ENCODE assay signal across 8 cellular contexts in genomic region chr10:43078986-43079273, GRCh38. TPM values are rescaled to one million over a fixed set of nuclear protein-coding genes. Genes with fewer than 3 reads are reported as not detected.
DNase-seq lines count a peak whose midpoint lies in the region; ATAC-seq and TF ChIP-seq lines count a peak whose summit lies in the region.

No MANE protein-coding gene starts in this region.

- no peak overlapping the region for H3K4me3 ChIP-seq in Caco-2 (ENCODE audit: low read depth, low read length)

- ATAC-seq in WTC11 (peak; percentile 54), HG02973 (IDR thresholded peaks at IDR 0.05; ENCODE audit: unreplicated experiment) (no peak), HG03159 (IDR thresholded peaks at IDR 0.05; ENCODE audit: unreplicated experiment) (no peak)

- DNase-seq in Caco-2, result peak in 1 of 2 experiments; percentile 55
- DNase-seq in HFFc6, result no peak
- peak; percentile 88 for DNase-seq in WTC11 (ENCODE audit: low spot score)
- peak; percentile 84 for DNase-seq in iPS-NIHi7 (ENCODE audit: extremely low spot score)
- no peak for DNase-seq in cortex of kidney (lab: John Stamatoyannopoulos, UW)
- DNase-seq in T-helper 2 cell treated with Interferon-gamma antibody and Interleukin-4, amounts not matched to agents 5 μg/mL and 100 μg/mL, for 36 hours (ENCODE audit: low spot score), result no peak

- H3K27me3 Mint-ChIP-seq in Caco-2 (ENCODE audit: insufficient read depth, unreplicated experiment) (peaks cover 24% of the 10 kb centered on the region), HFFc6 (ENCODE audit: insufficient read depth) (peaks cover 38% of the 10 kb centered on the region), WTC11 (ENCODE audit: low read depth) (peaks cover 35% of the 10 kb centered on the region)
- H3K27me3 Mint-ChIP-seq in T-helper 2 cell treated with Interferon-gamma antibody and Interleukin-4, amounts not matched to agents 5 μg/mL and 100 μg/mL, for 36 hours (ENCODE audit: low read depth), result peaks cover 39% of the 10 kb centered on the region

- peaks cover 4% of the 10 kb centered on the region; the same call in 1 of the 2 replicates for H3K4me1 ChIP-seq in Caco-2

- H3K9me3 Mint-ChIP-seq in Caco-2 (ENCODE audit: unreplicated experiment), result no peaks in the 10 kb centered on the region
- H3K9me3 Mint-ChIP-seq in HFFc6, result no peaks in the 10 kb centered on the region
- no peaks in the 10 kb centered on the region for H3K9me3 Mint-ChIP-seq in WTC11
- H3K9me3 Mint-ChIP-seq in T-helper 2 cell treated with Interferon-gamma antibody and Interleukin-4, amounts not matched to agents 5 μg/mL and 100 μg/mL, for 36 hours, result no peaks in the 10 kb centered on the region

- TF ChIP-seq CTCF in Caco-2 (IDR thresholded peaks at IDR 0.05; ENCODE audit: insufficient read depth in 1 of 2, low read depth in 1 of 2, low read length in 1 of 2, severe bottlenecking in 1 of 2, unreplicated experiment in 1 of 2) (peak; percentile 64 to 69), HFFc6 (IDR thresholded peaks at IDR 0.05) (peak; percentile 77), WTC11 (IDR thresholded peaks at IDR 0.05) (peak; percentile 69)

- peaks cover 7% of the 10 kb centered on the region for H3K27me3 ChIP-seq in Caco-2 (replicated peaks; ENCODE audit: control insufficient read depth, insufficient read depth, low read length)

- H3K4me1 Mint-ChIP-seq in Caco-2 (ENCODE audit: low read depth, unreplicated experiment), result no peaks in the 10 kb centered on the region
- H3K4me1 Mint-ChIP-seq in HFFc6 (ENCODE audit: low read depth), result no peaks in the 10 kb centered on the region
- H3K4me1 Mint-ChIP-seq in WTC11, result peaks cover 14% of the 10 kb centered on the region
- H3K4me1 Mint-ChIP-seq in T-helper 2 cell treated with Interferon-gamma antibody and Interleukin-4, amounts not matched to agents 5 μg/mL and 100 μg/mL, for 36 hours (ENCODE audit: low read depth), result peaks cover 6% of the 10 kb centered on the region

- CTCF ChIA-PET in Caco-2 (lab: Charles Lee) (interaction anchor here (0.8 to 1.6 kb wide), 3 partner anchors 11 to 326 kb away, joined by 3 read pairs; no protein-coding TSS in a partner anchor), WTC11 (lab: Charles Lee) (interaction anchor here (0.6 to 3.5 kb wide), 44 partner anchors 9 to 262 kb away, joined by 3 to 66 read pairs (median 4); no protein-coding TSS in a partner anchor)

- no peaks in the 10 kb centered on the region for H3K9me3 ChIP-seq in Caco-2

- POLR2A ChIA-PET in Caco-2 (lab: Charles Lee), result no interaction called here
- POLR2A ChIA-PET in WTC11 (lab: Charles Lee), result interaction anchor here (0.6 to 1.3 kb wide), 2 partner anchors 23 to 276 kb away, joined by 3 read pairs; no protein-coding TSS in a partner anchor

- H3K4me3 Mint-ChIP-seq in Caco-2 (ENCODE audit: unreplicated experiment) (peak overlapping the region; percentile 4), HFFc6 (no peak overlapping the region), WTC11 (0 out of 2 replicates have a peak overlapping the region, but pooled peaks have one; percentile 73)
- H3K4me3 Mint-ChIP-seq in T-helper 2 cell treated with Interferon-gamma antibody and Interleukin-4, amounts not matched to agents 5 μg/mL and 100 μg/mL, for 36 hours, result no peak overlapping the region

- BruUV-seq in Caco-2 (replicated peaks; lab: Mats Ljungman, UMichigan), result no TSS peak

- intact Hi-C loops in Caco-2 (cut with micrococcal nuclease; ENCODE audit: unreplicated experiment), result no loop called here

- H3K27ac Mint-ChIP-seq in Caco-2 (ENCODE audit: unreplicated experiment), result no peak overlapping the region
- no peak overlapping the region for H3K27ac Mint-ChIP-seq in HFFc6
- H3K27ac Mint-ChIP-seq in WTC11, result no peak overlapping the region
- H3K27ac Mint-ChIP-seq in T-helper 2 cell treated with Interferon-gamma antibody and Interleukin-4, amounts not matched to agents 5 μg/mL and 100 μg/mL, for 36 hours, result no peak overlapping the region

- no peaks in the 10 kb centered on the region for H3K36me3 Mint-ChIP-seq in Caco-2 (ENCODE audit: insufficient read depth, unreplicated experiment)
- no peaks in the 10 kb centered on the region for H3K36me3 Mint-ChIP-seq in HFFc6 (ENCODE audit: low read depth)
- no peaks in the 10 kb centered on the region for H3K36me3 Mint-ChIP-seq in WTC11
- no peaks in the 10 kb centered on the region for H3K36me3 Mint-ChIP-seq in T-helper 2 cell treated with Interferon-gamma antibody and Interleukin-4, amounts not matched to agents 5 μg/mL and 100 μg/mL, for 36 hours (ENCODE audit: low read depth)

- H3K36me3 ChIP-seq in Caco-2 (ENCODE audit: control insufficient read depth, insufficient read depth, low read length), result no peaks in the 10 kb centered on the region; the same call in 1 of the 2 replicates

TF ChIP-seq in WTC11, 78 proteins besides CTCF, POLR2A, EP300 and RAD21:
- TF ChIP-seq ZNF263 (CRISPR knock-in tag; IDR thresholded peaks at IDR 0.05; ENCODE audit: low read depth), result peak; percentile 89
- TF ChIP-seq, protein P1, sequence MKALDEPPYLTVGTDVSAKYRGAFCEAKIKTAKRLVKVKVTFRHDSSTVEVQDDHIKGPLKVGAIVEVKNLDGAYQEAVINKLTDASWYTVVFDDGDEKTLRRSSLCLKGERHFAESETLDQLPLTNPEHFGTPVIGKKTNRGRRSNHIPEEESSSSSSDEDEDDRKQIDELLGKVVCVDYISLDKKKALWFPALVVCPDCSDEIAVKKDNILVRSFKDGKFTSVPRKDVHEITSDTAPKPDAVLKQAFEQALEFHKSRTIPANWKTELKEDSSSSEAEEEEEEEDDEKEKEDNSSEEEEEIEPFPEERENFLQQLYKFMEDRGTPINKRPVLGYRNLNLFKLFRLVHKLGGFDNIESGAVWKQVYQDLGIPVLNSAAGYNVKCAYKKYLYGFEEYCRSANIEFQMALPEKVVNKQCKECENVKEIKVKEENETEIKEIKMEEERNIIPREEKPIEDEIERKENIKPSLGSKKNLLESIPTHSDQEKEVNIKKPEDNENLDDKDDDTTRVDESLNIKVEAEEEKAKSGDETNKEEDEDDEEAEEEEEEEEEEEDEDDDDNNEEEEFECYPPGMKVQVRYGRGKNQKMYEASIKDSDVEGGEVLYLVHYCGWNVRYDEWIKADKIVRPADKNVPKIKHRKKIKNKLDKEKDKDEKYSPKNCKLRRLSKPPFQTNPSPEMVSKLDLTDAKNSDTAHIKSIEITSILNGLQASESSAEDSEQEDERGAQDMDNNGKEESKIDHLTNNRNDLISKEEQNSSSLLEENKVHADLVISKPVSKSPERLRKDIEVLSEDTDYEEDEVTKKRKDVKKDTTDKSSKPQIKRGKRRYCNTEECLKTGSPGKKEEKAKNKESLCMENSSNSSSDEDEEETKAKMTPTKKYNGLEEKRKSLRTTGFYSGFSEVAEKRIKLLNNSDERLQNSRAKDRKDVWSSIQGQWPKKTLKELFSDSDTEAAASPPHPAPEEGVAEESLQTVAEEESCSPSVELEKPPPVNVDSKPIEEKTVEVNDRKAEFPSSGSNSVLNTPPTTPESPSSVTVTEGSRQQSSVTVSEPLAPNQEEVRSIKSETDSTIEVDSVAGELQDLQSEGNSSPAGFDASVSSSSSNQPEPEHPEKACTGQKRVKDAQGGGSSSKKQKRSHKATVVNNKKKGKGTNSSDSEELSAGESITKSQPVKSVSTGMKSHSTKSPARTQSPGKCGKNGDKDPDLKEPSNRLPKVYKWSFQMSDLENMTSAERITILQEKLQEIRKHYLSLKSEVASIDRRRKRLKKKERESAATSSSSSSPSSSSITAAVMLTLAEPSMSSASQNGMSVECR (CRISPR knock-in tag; IDR thresholded peaks at IDR 0.05; ENCODE audit: borderline replicate concordance), result no peak
TF ChIP-seq in WTC11: peak in this region for 1.

RNA-seq across cellular contexts. Expression of gene RET, which starts 2.1 kb away (rescaled TPM):
- total RNA-seq in Caco-2 (2022) (not detected in 2 replicates), WTC11 (2021) (17.8 to 21.4 TPM (median 19.3 TPM) in 3 replicates)
- under 1 TPM in 5 of 6 experiments, not detected in 1; 0.08 to 0.62 (median 0.46) TPM for total RNA-seq in HFFc6 (2021; fragmentation: NEBNext Ultra II Directional; extraction: Animal tissue kit (Norgen Biotek cat#: 25700))

RNA-seq across cellular contexts. Expression of gene CSGALNACT2, which starts 59.3 kb away (rescaled TPM):
- total RNA-seq in Caco-2 (2022) (5.0 and 6.4 TPM in 2 replicates), WTC11 (2021) (5.1 to 5.7 TPM (median 5.2 TPM) in 3 replicates)
- 10 to 100 TPM; 18.0 to 20.8 (median 18.6) TPM for total RNA-seq in HFFc6 (2021; fragmentation: NEBNext Ultra II Directional; extraction: Animal tissue kit (Norgen Biotek cat#: 25700))

Comparison
In these comparisons a context has a peak if more than half of its experiments do, and no peak if none do; other contexts are left out.
1. DNase-seq: peak in WTC11 (single experiment) and iPS-NIHi7 (single experiment); none in HFFc6 (single experiment), cortex of kidney (single experiment) and T-helper 2 cell treated with Interferon-gamma antibody and Interleukin-4, amounts not matched to agents 5 μg/mL and 100 μg/mL, for 36 hours (single experiment).
2. H3K4me3 Mint-ChIP-seq: peak in Caco-2 (single experiment) and WTC11 (single experiment); none in HFFc6 (single experiment) and T-helper 2 cell treated with Interferon-gamma antibody and Interleukin-4, amounts not matched to agents 5 μg/mL and 100 μg/mL, for 36 hours (single experiment).
3. RNA of gene RET, which starts 2.1 kb away (total RNA-seq): 17.8 to 21.4 TPM in WTC11; 0.08 to 0.62 TPM in HFFc6 and not detected in Caco-2; every median in the first group is over 10 times any median in the second.
4. Peak in every context shown above with its lines, with median percentiles within 50 percentile points of each other: CTCF ChIP-seq.